ENCODE assay signal across 8 cellular contexts in genomic region chr5:150672237-150672883, GRCh38. TPM values are rescaled to one million over a fixed set of nuclear protein-coding genes. Genes with fewer than 3 reads are reported as not detected.
DNase-seq lines count a peak whose midpoint lies in the region; ATAC-seq and TF ChIP-seq lines count a peak whose summit lies in the region.

No MANE protein-coding gene starts in this region.

- peak; percentile 81 for ATAC-seq in activated CD4-positive, alpha-beta T cell treated with anti-CD3 and anti-CD28 coated beads for 36 hours
- peak; percentile 76 for ATAC-seq in T-helper 17 cell

- H3K4me1 ChIP-seq in ectodermal cell (ENCODE audit: control insufficient read depth, insufficient read depth, low read length) (peaks cover 18% of the 10 kb centered on the region), thymus (ENCODE audit: control insufficient read depth, insufficient read depth, low read length) (peaks cover 2% of the 10 kb centered on the region)

- CTCF ChIA-PET in activated CD4-positive, alpha-beta T cell treated with anti-CD3 and anti-CD28 coated beads for 36 hours (lab: Charles Lee) = interaction anchor here (1.8 kb wide), 1 partner anchor 29 kb away, joined by 5 read pairs; the partner anchor contains the start of gene RBM22

- H3K4me1 Mint-ChIP-seq in activated CD4-positive, alpha-beta T cell treated with anti-CD3 and anti-CD28 coated beads for 36 hours = no peaks in the 10 kb centered on the region
- H3K4me1 Mint-ChIP-seq in T-helper 17 cell (peaks cover 5% of the 10 kb centered on the region), mesothelial cell of epicardium (peaks cover 27% of the 10 kb centered on the region)

- no peaks in the 10 kb centered on the region for H3K9me3 Mint-ChIP-seq in activated CD4-positive, alpha-beta T cell treated with anti-CD3 and anti-CD28 coated beads for 36 hours (ENCODE audit: low read depth)
- no peaks in the 10 kb centered on the region for H3K9me3 Mint-ChIP-seq in mesothelial cell of epicardium

- H3K4me3 Mint-ChIP-seq in activated CD4-positive, alpha-beta T cell treated with anti-CD3 and anti-CD28 coated beads for 36 hours = peak overlapping the region; percentile 66
- H3K4me3 Mint-ChIP-seq in T-helper 17 cell (peak overlapping the region; percentile 84), mesothelial cell of epicardium (peak overlapping the region; percentile 83)

- H3K36me3 ChIP-seq in ectodermal cell (ENCODE audit: control insufficient read depth, insufficient read depth, low read length) = no peaks in the 10 kb centered on the region
- no peaks in the 10 kb centered on the region for H3K36me3 ChIP-seq in thymus (ENCODE audit: control insufficient read depth, insufficient read depth)

- intact Hi-C loops in activated CD4-positive, alpha-beta T cell treated with anti-CD3 and anti-CD28 coated beads for 36 hours (cut with DNase I, micrococcal nuclease) = loop anchor here (1.0 to 5.0 kb wide), 2 partner anchors 110 to 111 kb away; no protein-coding TSS in a partner anchor
- intact Hi-C loops in posterior vena cava (cut with DNase I) = no loop called here

- no peak for TF ChIP-seq CTCF in mesothelial cell of epicardium (IDR thresholded peaks at IDR 0.05; ENCODE audit: unreplicated experiment)

- POLR2A ChIA-PET in activated CD4-positive, alpha-beta T cell treated with anti-CD3 and anti-CD28 coated beads for 36 hours (lab: Charles Lee) = interaction anchor here (1.3 kb wide), 1 partner anchor 16 kb away, joined by 4 read pairs; no protein-coding TSS in a partner anchor

- peaks cover 13% of the 10 kb centered on the region for H3K27me3 Mint-ChIP-seq in activated CD4-positive, alpha-beta T cell treated with anti-CD3 and anti-CD28 coated beads for 36 hours
- H3K27me3 Mint-ChIP-seq in T-helper 17 cell (peaks cover 16% of the 10 kb centered on the region), mesothelial cell of epicardium (ENCODE audit: low read depth) (no peaks in the 10 kb centered on the region)

- no peaks in the 10 kb centered on the region for H3K9me3 ChIP-seq in T-helper 17 cell (ENCODE audit: control insufficient read depth, low read length, poor library complexity, severe bottlenecking)
- H3K9me3 ChIP-seq in ectodermal cell (ENCODE audit: control insufficient read depth, low read length) = no peaks in the 10 kb centered on the region
- no peaks in the 10 kb centered on the region for H3K9me3 ChIP-seq in thymus (ENCODE audit: control insufficient read depth)

- 4% methylated on average over 33 to 38 of the region's 38 CpGs for WGBS in ectodermal cell, 2 experiments
- WGBS in thymus = under 1% methylated on average over 38 of the region's 38 CpGs

- peak; percentile 53 for DNase-seq in activated CD4-positive, alpha-beta T cell treated with anti-CD3 and anti-CD28 coated beads for 36 hours
- no peak for DNase-seq in activated CD4-positive, alpha-beta T cell treated with anti-CD3 and anti-CD28 coated beads for 1 hour
- DNase-seq in T-helper 17 cell (no peak), mesothelial cell of epicardium (ENCODE audit: low spot score in 2 of 2, unreplicated experiment in 2 of 2) (no peak), mucosa of gallbladder (ENCODE audit: low spot score) (no peak), posterior vena cava (ENCODE audit: low spot score) (no peak)

- H3K27me3 ChIP-seq in ectodermal cell (ENCODE audit: control insufficient read depth, insufficient read depth, low read length, poor library complexity, severe bottlenecking) (peaks cover 31% of the 10 kb centered on the region), thymus (ENCODE audit: control insufficient read depth, insufficient read depth) (peaks cover 10% of the 10 kb centered on the region)

- no peaks in the 10 kb centered on the region for H3K36me3 Mint-ChIP-seq in activated CD4-positive, alpha-beta T cell treated with anti-CD3 and anti-CD28 coated beads for 36 hours (ENCODE audit: low read depth)
- H3K36me3 Mint-ChIP-seq in T-helper 17 cell (ENCODE audit: low read depth) (peaks cover 2% of the 10 kb centered on the region), mesothelial cell of epicardium (peaks cover under 1% of the 10 kb centered on the region)

- peak overlapping the region; percentile 33 for H3K27ac Mint-ChIP-seq in activated CD4-positive, alpha-beta T cell treated with anti-CD3 and anti-CD28 coated beads for 36 hours
- H3K27ac Mint-ChIP-seq in T-helper 17 cell = no peak overlapping the region
- peak overlapping the region; percentile 31 for H3K27ac Mint-ChIP-seq in mesothelial cell of epicardium

- H3K4me3 ChIP-seq in ectodermal cell (ENCODE audit: insufficient read depth, low read depth, low read length) (peak overlapping the region; percentile 57), thymus (ENCODE audit: low read length) (peak overlapping the region; percentile 48)

- H3K27ac ChIP-seq in ectodermal cell (ENCODE audit: insufficient read depth, low read depth, low read length, poor library complexity, severe bottlenecking) (no peak overlapping the region), thymus (ENCODE audit: low read depth) (no peak overlapping the region)

RNA-seq across cellular contexts. Expression of gene MYOZ3, which starts 11.3 kb away (rescaled TPM):
- under 1 TPM; 0.30 to 0.32 TPM for total RNA-seq in activated CD4-positive, alpha-beta T cell treated with anti-CD3 and anti-CD28 coated beads for 36 hours
- not detected for total RNA-seq in T-helper 17 cell
- polyA plus RNA-seq in ectodermal cell (2013, experiment 1 of 4) = 1.6 TPM
- polyA plus RNA-seq in ectodermal cell (2013, experiment 2 of 4) = 0.80 TPM
- 1.0 TPM for polyA plus RNA-seq in ectodermal cell (2013, experiment 3 of 4)
- polyA plus RNA-seq in ectodermal cell (2013, experiment 4 of 4) = 0.65 TPM
- 8.5 to 9.4 TPM (median 8.5 TPM) in 3 replicates for total RNA-seq in mesothelial cell of epicardium
- 0.25 TPM for polyA plus RNA-seq in thymus
- total RNA-seq in mucosa of gallbladder = 2.2 TPM
- total RNA-seq in posterior vena cava = 1 to 10 TPM in 1 of 2 donors, under 1 TPM in 1; 0.57 to 1.3 TPM

RNA-seq across cellular contexts. Expression of gene RBM22, which starts 28.5 kb away (rescaled TPM):
- total RNA-seq in activated CD4-positive, alpha-beta T cell treated with anti-CD3 and anti-CD28 coated beads for 36 hours = 10 to 100 TPM; 59.9 to 61.8 TPM
- 100 to 1,000 TPM in 1 of 2 donors, 10 to 100 TPM in 1; 96.0 to 105 TPM for total RNA-seq in T-helper 17 cell
- 55.4 TPM for polyA plus RNA-seq in ectodermal cell (2013, experiment 1 of 4)
- polyA plus RNA-seq in ectodermal cell (2013, experiment 2 of 4) = 51.1 TPM
- polyA plus RNA-seq in ectodermal cell (2013, experiment 3 of 4) = 51.8 TPM
- polyA plus RNA-seq in ectodermal cell (2013, experiment 4 of 4) = 56.4 TPM
- 64.3 to 66.8 TPM (median 66.7 TPM) in 3 replicates for total RNA-seq in mesothelial cell of epicardium
- 76.7 TPM for polyA plus RNA-seq in thymus
- total RNA-seq in mucosa of gallbladder = 46.1 TPM
- 10 to 100 TPM; 27.8 to 27.9 TPM for total RNA-seq in posterior vena cava

RNA-seq across cellular contexts. Expression of gene SYNPO, which starts 31.9 kb away (rescaled TPM):
- total RNA-seq in activated CD4-positive, alpha-beta T cell treated with anti-CD3 and anti-CD28 coated beads for 36 hours = under 1 TPM; 0.11 to 0.14 TPM
- total RNA-seq in T-helper 17 cell = 1 to 10 TPM in 1 of 2 donors, not detected in 1; 1.5 TPM
- 1.8 TPM for polyA plus RNA-seq in ectodermal cell (2013, experiment 1 of 4)
- 1.6 TPM for polyA plus RNA-seq in ectodermal cell (2013, experiment 2 of 4)
- polyA plus RNA-seq in ectodermal cell (2013, experiment 3 of 4) = 1.4 TPM
- polyA plus RNA-seq in ectodermal cell (2013, experiment 4 of 4) = 2.1 TPM
- total RNA-seq in mesothelial cell of epicardium = 84.4 to 86.6 TPM (median 85.3 TPM) in 3 replicates
- polyA plus RNA-seq in thymus = 10.0 TPM
- total RNA-seq in mucosa of gallbladder = 123 TPM
- 100 to 1,000 TPM; 183 to 218 TPM for total RNA-seq in posterior vena cava

Comparison
In these comparisons a context has a peak if more than half of its experiments do, and no peak if none do; other contexts are left out.
1. RNA of gene SYNPO, which starts 31.9 kb away (total RNA-seq): 183 to 218 TPM in posterior vena cava, 123 TPM in mucosa of gallbladder (single experiment) and 84.4 to 86.6 TPM in mesothelial cell of epicardium; 1.5 TPM in T-helper 17 cell and 0.11 to 0.14 TPM in activated CD4-positive, alpha-beta T cell treated with anti-CD3 and anti-CD28 coated beads for 36 hours; every median in the first group is over 10 times any median in the second.
2. intact Hi-C loops: an anchor here in activated CD4-positive, alpha-beta T cell treated with anti-CD3 and anti-CD28 coated beads for 36 hours (1.0 to 5.0 kb wide); none called in posterior vena cava.
3. Peak in every context shown above with its lines, with median percentiles within 50 percentile points of each other: H3K4me3 Mint-ChIP-seq.